ENCODE assay signal across 1 cellular context in genomic region chr7:1951600-1951999, GRCh38.
TF ChIP-seq lines count a peak whose summit lies in the region.

No MANE protein-coding gene starts in this region.

TF ChIP-seq in K562, 482 proteins besides CTCF, POLR2A, EP300 and RAD21:
- no peak for TF ChIP-seq PCBP2 (IDR thresholded peaks at IDR 0.05; ENCODE audit: low read depth, low read length, poor library complexity, severe bottlenecking)
- no peak for TF ChIP-seq ZNF282 (CRISPR knock-in tag; IDR thresholded peaks at IDR 0.05)
- TF ChIP-seq RBM34 (IDR thresholded peaks at IDR 0.05; ENCODE audit: borderline replicate concordance, insufficient read depth, low read length), result no peak
- no peak for TF ChIP-seq CREM (IDR thresholded peaks at IDR 0.05; ENCODE audit: low read depth)
- TF ChIP-seq, protein P1, sequence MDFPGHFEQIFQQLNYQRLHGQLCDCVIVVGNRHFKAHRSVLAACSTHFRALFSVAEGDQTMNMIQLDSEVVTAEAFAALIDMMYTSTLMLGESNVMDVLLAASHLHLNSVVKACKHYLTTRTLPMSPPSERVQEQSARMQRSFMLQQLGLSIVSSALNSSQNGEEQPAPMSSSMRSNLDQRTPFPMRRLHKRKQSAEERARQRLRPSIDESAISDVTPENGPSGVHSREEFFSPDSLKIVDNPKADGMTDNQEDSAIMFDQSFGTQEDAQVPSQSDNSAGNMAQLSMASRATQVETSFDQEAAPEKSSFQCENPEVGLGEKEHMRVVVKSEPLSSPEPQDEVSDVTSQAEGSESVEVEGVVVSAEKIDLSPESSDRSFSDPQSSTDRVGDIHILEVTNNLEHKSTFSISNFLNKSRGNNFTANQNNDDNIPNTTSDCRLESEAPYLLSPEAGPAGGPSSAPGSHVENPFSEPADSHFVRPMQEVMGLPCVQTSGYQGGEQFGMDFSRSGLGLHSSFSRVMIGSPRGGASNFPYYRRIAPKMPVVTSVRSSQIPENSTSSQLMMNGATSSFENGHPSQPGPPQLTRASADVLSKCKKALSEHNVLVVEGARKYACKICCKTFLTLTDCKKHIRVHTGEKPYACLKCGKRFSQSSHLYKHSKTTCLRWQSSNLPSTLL (IDR thresholded peaks at IDR 0.05), result no peak
- no peak for TF ChIP-seq ZNF174 (CRISPR knock-in tag; IDR thresholded peaks at IDR 0.05)
- no peak for TF ChIP-seq NCOA1 (IDR thresholded peaks at IDR 0.05; ENCODE audit: low read depth)
- no peak for TF ChIP-seq NFYB (IDR thresholded peaks at IDR 0.05; ENCODE audit: extremely low read depth, insufficient read length)
- TF ChIP-seq CCNT2 (IDR thresholded peaks at IDR 0.05; ENCODE audit: borderline replicate concordance, extremely low read depth, insufficient read length, low read depth, low read length), result no peak
- TF ChIP-seq NR2C2 (CRISPR knock-in tag; IDR thresholded peaks at IDR 0.05), result no peak
- TF ChIP-seq NR2C2 (tag; IDR thresholded peaks at IDR 0.05), result no peak
- no peak for TF ChIP-seq MAFG (tag; conservative IDR thresholded peaks at IDR 0.05)
- TF ChIP-seq TOE1 (IDR thresholded peaks at IDR 0.05; ENCODE audit: borderline replicate concordance), result no peak
- TF ChIP-seq TOE1 (CRISPR knock-in tag; IDR thresholded peaks at IDR 0.05; ENCODE audit: borderline replicate concordance, low read depth), result no peak
- no peak for TF ChIP-seq NCOA4 (IDR thresholded peaks at IDR 0.05; ENCODE audit: partially characterized antibody)
- TF ChIP-seq BACH1 (tag; IDR thresholded peaks at IDR 0.05), result no peak
- TF ChIP-seq HMGN3 (IDR thresholded peaks at IDR 0.05; ENCODE audit: borderline replicate concordance, extremely low read depth, insufficient read length, low read depth, low read length), result no peak
- no peak for TF ChIP-seq GATA2 (CRISPR knock-in tag; IDR thresholded peaks at IDR 0.05)
TF ChIP-seq in K562: peak in this region for 0.
